In genomic region chr4:98663226-98664006, GRCh38 we compare ENCODE assay signal across 9 cellular contexts. TPM values are rescaled to one million over a fixed set of nuclear protein-coding genes. Genes with fewer than 3 reads are reported as not detected.
DNase-seq lines count a peak whose midpoint lies in the region; ATAC-seq and TF ChIP-seq lines count a peak whose summit lies in the region.
"Had no signal": no experiment of that assay in that cellular context is flagged by ENCODE, and none has a peak within 500 bp of the region (broad histone marks: within the 10 kb centered on the region; RNA-seq: fewer than 3 reads in every experiment).

No MANE protein-coding gene starts in this region.

- peak; percentile 71 for DNase-seq in GM10248 (ENCODE audit: extremely low spot score)
- peak; percentile 78 for DNase-seq in M059J (ENCODE audit: low read depth)
- peak; percentile 67 to 78 for DNase-seq in activated T-cell treated with anti-CD3 and anti-CD28 coated beads, Interleukin-2, amount 50 U/mL, for 72 hours
- DNase-seq in stimulated activated CD4-positive, alpha-beta T cell treated with anti-CD3 and anti-CD28 coated beads, Interleukin-12 subunit alpha, Interleukin-12 subunit beta, amount 100 ng/mL, for 24 hours (ENCODE audit: low read depth in 2 of 2), result peak; percentile 51 to 64
- no peak for DNase-seq in AG08395 (ENCODE audit: low spot score)
- no peak for DNase-seq in ascending aorta (ENCODE audit: low spot score in 2 of 2)
- DNase-seq in GM03348 (ENCODE audit: low spot score), result no peak

- H3K36me3 Mint-ChIP-seq in activated T-cell treated with anti-CD3 and anti-CD28 coated beads, Interleukin-2, amount 50 U/mL, for 72 hours (ENCODE audit: insufficient read depth in 2 of 2), result peaks cover 9% of the 10 kb centered on the region in 2 donors

- no peaks in the 10 kb centered on the region for H3K27me3 ChIP-seq in ascending aorta
- H3K27me3 ChIP-seq: tibial nerve had no signal

- intact Hi-C loops in ascending aorta (cut with DNase I), result no loop called here

- peak overlapping the region; percentile 80 to 86 for H3K4me3 Mint-ChIP-seq in activated T-cell treated with anti-CD3 and anti-CD28 coated beads, Interleukin-2, amount 50 U/mL, for 72 hours

- POLR2A ChIA-PET in GM10248 (lab: Yijun Ruan, JAX), result no interaction called here

- peak overlapping the region in 1 of 2 donors; percentile 15 for H3K27ac ChIP-seq in ascending aorta

- H3K9me3 Mint-ChIP-seq in activated T-cell treated with anti-CD3 and anti-CD28 coated beads, Interleukin-2, amount 50 U/mL, for 72 hours, result peaks cover 0 to 5% of the 10 kb centered on the region in 2 donors

- H3K9me3 ChIP-seq in ascending aorta, result no peaks in the 10 kb centered on the region
- H3K9me3 ChIP-seq: tibial nerve had no signal

- TF ChIP-seq CTCF in GM10248 (IDR thresholded peaks at IDR 0.05; ENCODE audit: control extremely low read depth, extremely low read depth, low read depth, missing control alignments) (no peak), ascending aorta (IDR thresholded peaks at IDR 0.05) (no peak)

- no peaks in the 10 kb centered on the region for H3K36me3 ChIP-seq in ascending aorta
- H3K36me3 ChIP-seq: tibial nerve had no signal

- H3K27ac Mint-ChIP-seq in activated T-cell treated with anti-CD3 and anti-CD28 coated beads, Interleukin-2, amount 50 U/mL, for 72 hours, result peak overlapping the region; percentile 95

- H3K4me3 ChIP-seq in ascending aorta, result no peak overlapping the region
- H3K4me3 ChIP-seq: tibial nerve had no signal

- H3K27me3 Mint-ChIP-seq in activated T-cell treated with anti-CD3 and anti-CD28 coated beads, Interleukin-2, amount 50 U/mL, for 72 hours (ENCODE audit: low read depth), result no peaks in the 10 kb centered on the region

- peaks cover 58% of the 10 kb centered on the region for H3K4me1 Mint-ChIP-seq in activated T-cell treated with anti-CD3 and anti-CD28 coated beads, Interleukin-2, amount 50 U/mL, for 72 hours (ENCODE audit: low read depth)

- peak; percentile 80 for ATAC-seq in GM21723 (IDR thresholded peaks at IDR 0.05; ENCODE audit: unreplicated experiment)
- peak; percentile 75 for ATAC-seq in activated T-cell treated with anti-CD3 and anti-CD28 coated beads, Interleukin-2, amount 50 U/mL, for 72 hours (replicated peaks in 1 of 2)

- peaks cover 0 to 4% of the 10 kb centered on the region in 2 donors for H3K4me1 ChIP-seq in ascending aorta

- CTCF ChIA-PET in GM10248 (lab: Yijun Ruan, JAX), result interaction anchor here (1.4 kb wide), 1 partner anchor 196 kb away, joined by 3 read pairs; no protein-coding TSS in a partner anchor

RNA-seq across cellular contexts. Expression of gene TSPAN5, which starts 5.0 kb away (rescaled TPM):
- 27.7 and 39.0 TPM in 2 replicates for total RNA-seq in M059J (2014; rRNA removed; shearing (Covaris generic))
- total RNA-seq in activated T-cell treated with anti-CD3 and anti-CD28 coated beads, Interleukin-2, amount 50 U/mL, for 72 hours, result 10 to 100 TPM; 19.6 to 22.9 TPM
- 5.2 TPM for total RNA-seq in ascending aorta

Comparison
In these comparisons a context has a peak if more than half of its experiments do, and no peak if none do; other contexts are left out.
1. DNase-seq: peak in GM10248 (single experiment), M059J (single experiment), activated T-cell treated with anti-CD3 and anti-CD28 coated beads, Interleukin-2, amount 50 U/mL, for 72 hours (2 of 2) and stimulated activated CD4-positive, alpha-beta T cell treated with anti-CD3 and anti-CD28 coated beads, Interleukin-12 subunit alpha, Interleukin-12 subunit beta, amount 100 ng/mL, for 24 hours (2 of 2); none in AG08395 (single experiment), ascending aorta (0 of 2) and GM03348 (single experiment).